Comparison of ENCODE assay signal across 8 cellular contexts in the genomic region with DNA sequence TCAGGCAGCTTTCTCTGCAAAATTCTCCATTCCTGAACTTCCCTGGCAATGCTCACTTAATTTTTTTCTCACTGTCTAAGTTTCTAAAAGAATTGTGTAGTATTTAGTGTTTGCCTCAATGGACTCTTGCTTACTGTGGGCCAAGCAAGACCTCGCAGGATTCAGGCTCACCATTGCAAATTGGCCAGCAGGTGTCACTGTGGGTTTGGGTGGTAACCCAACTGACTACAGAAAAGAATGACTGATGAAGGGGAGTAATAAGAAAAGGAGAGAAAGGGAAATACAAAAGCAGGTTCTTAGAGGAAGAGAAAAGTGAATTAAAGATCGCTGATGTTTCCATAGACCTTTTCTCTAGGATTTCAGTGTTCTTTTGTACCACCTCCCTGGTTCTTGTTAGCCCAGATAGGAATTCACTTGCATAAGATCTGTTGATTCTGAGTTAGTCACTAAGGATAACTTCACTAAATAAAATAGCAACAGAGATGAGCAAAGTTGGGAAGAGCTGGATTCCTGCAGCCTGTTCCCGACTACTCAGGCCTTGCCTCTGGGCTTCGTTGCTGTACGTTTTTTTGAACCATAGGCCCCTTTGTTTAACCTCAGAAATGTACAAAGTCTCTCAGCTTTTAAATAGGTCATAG.
DNase-seq lines count a peak whose midpoint lies in the region; ATAC-seq and TF ChIP-seq lines count a peak whose summit lies in the region.

No MANE protein-coding gene starts in this region.

- H3K36me3 Mint-ChIP-seq in CD4-positive, alpha-beta T cell (ENCODE audit: low read depth), result no peaks in the 10 kb centered on the region
- H3K36me3 Mint-ChIP-seq in activated T-helper 2 cell treated with anti-CD3 and anti-CD28 coated beads, Interferon-gamma antibody, Interleukin-2, Interleukin-4, amounts not matched to agents 10 μg/mL and 5 μg/mL and 100 μg/mL, durations not matched to agents 14 hours and 24 hours and 36 hours (ENCODE audit: low read depth), result no peaks in the 10 kb centered on the region

- H3K27me3 Mint-ChIP-seq in CD4-positive, alpha-beta T cell, result no peaks in the 10 kb centered on the region
- peaks cover 7% of the 10 kb centered on the region for H3K27me3 Mint-ChIP-seq in activated T-helper 2 cell treated with anti-CD3 and anti-CD28 coated beads, Interferon-gamma antibody, Interleukin-2, Interleukin-4, amounts not matched to agents 10 μg/mL and 5 μg/mL and 100 μg/mL, durations not matched to agents 14 hours and 24 hours and 36 hours (ENCODE audit: low read depth)

- no peaks in the 10 kb centered on the region for H3K4me1 Mint-ChIP-seq in CD4-positive, alpha-beta T cell (ENCODE audit: low read depth)
- peaks cover 3% of the 10 kb centered on the region for H3K4me1 Mint-ChIP-seq in activated T-helper 2 cell treated with anti-CD3 and anti-CD28 coated beads, Interferon-gamma antibody, Interleukin-2, Interleukin-4, amounts not matched to agents 10 μg/mL and 5 μg/mL and 100 μg/mL, durations not matched to agents 14 hours and 24 hours and 36 hours (ENCODE audit: low read depth)

- POLR2A ChIA-PET in CD4-positive, alpha-beta T cell (lab: Charles Lee), result no interaction called here

- no peaks in the 10 kb centered on the region for H3K27me3 ChIP-seq in CD4-positive, alpha-beta T cell (ENCODE audit: control insufficient read depth, insufficient read depth, low read length)

- intact Hi-C loops in CD4-positive, alpha-beta T cell (cut with DNase I, micrococcal nuclease), result loop anchor here in 1 of 2 experiments (5.0 kb wide), 1 partner anchor 638 kb away; no protein-coding TSS in a partner anchor
- intact Hi-C loops in activated T-helper 2 cell treated with anti-CD3 and anti-CD28 coated beads, Interferon-gamma antibody, Interleukin-2, Interleukin-4, amounts not matched to agents 10 μg/mL and 5 μg/mL and 100 μg/mL, durations not matched to agents 14 hours and 24 hours and 36 hours (cut with micrococcal nuclease), result loop anchor here (5.0 kb wide), 2 partner anchors 107 to 638 kb away; no protein-coding TSS in a partner anchor
- intact Hi-C loops in head of caudate nucleus (cut with DNase I), result loop anchor here (5.0 kb wide), 2 partner anchors 638 to 808 kb away; no protein-coding TSS in a partner anchor

- no peak overlapping the region for H3K27ac Mint-ChIP-seq in CD4-positive, alpha-beta T cell
- no peak overlapping the region for H3K27ac Mint-ChIP-seq in activated T-helper 2 cell treated with anti-CD3 and anti-CD28 coated beads, Interferon-gamma antibody, Interleukin-2, Interleukin-4, amounts not matched to agents 10 μg/mL and 5 μg/mL and 100 μg/mL, durations not matched to agents 14 hours and 24 hours and 36 hours

- H3K27ac ChIP-seq in CD4-positive, alpha-beta T cell (ENCODE audit: low read depth, low read length), result no peak overlapping the region

- H3K9me3 Mint-ChIP-seq in CD4-positive, alpha-beta T cell, result no peaks in the 10 kb centered on the region
- H3K9me3 Mint-ChIP-seq in activated T-helper 2 cell treated with anti-CD3 and anti-CD28 coated beads, Interferon-gamma antibody, Interleukin-2, Interleukin-4, amounts not matched to agents 10 μg/mL and 5 μg/mL and 100 μg/mL, durations not matched to agents 14 hours and 24 hours and 36 hours, result no peaks in the 10 kb centered on the region

- TF ChIP-seq CTCF in CD4-positive, alpha-beta T cell (IDR thresholded peaks at IDR 0.05), result peak; percentile 43

- CTCF ChIA-PET in CD4-positive, alpha-beta T cell (lab: Charles Lee), result no interaction called here

- no peaks in the 10 kb centered on the region for H3K9me3 ChIP-seq in CD4-positive, alpha-beta T cell (ENCODE audit: control insufficient read depth, low read length)

- no peak overlapping the region for H3K4me3 Mint-ChIP-seq in CD4-positive, alpha-beta T cell
- H3K4me3 Mint-ChIP-seq in activated T-helper 2 cell treated with anti-CD3 and anti-CD28 coated beads, Interferon-gamma antibody, Interleukin-2, Interleukin-4, amounts not matched to agents 10 μg/mL and 5 μg/mL and 100 μg/mL, durations not matched to agents 14 hours and 24 hours and 36 hours (ENCODE audit: low read depth), result no peak overlapping the region

- DNase-seq in CD4-positive, alpha-beta T cell, result peak in 6 of 10 experiments; percentile 1 to 35 (median 9)
- DNase-seq in NOMO-1 (lab: John Stamatoyannopoulos, UW; ENCODE audit: unreplicated experiment in 2 of 2), result peak; percentile 26 to 30
- peak; percentile 32 for DNase-seq in activated T-helper 2 cell treated with anti-CD3 and anti-CD28 coated beads, Interferon-gamma antibody, Interleukin-2, Interleukin-4, amounts not matched to agents 10 μg/mL and 5 μg/mL and 100 μg/mL, durations not matched to agents 14 hours and 24 hours and 36 hours (ENCODE audit: low spot score)
- peak; percentile 51 to 92 (median 83) for DNase-seq in head of caudate nucleus
- DNase-seq in pons (ENCODE audit: low spot score), result peak; percentile 86
- DNase-seq in GOT3 (lab: John Stamatoyannopoulos, UW), result no peak

- no peak for ATAC-seq in CD4-positive, alpha-beta T cell (ENCODE audit: poor library complexity)
- ATAC-seq in GM19035 (IDR thresholded peaks at IDR 0.05; ENCODE audit: unreplicated experiment) (peak; percentile 73), HG03521 (IDR thresholded peaks at IDR 0.05; ENCODE audit: unreplicated experiment) (peak; percentile 81)
